ENCODE assay signal across 17 cellular contexts in genomic region chr15:54820811-54821210, GRCh38.
"Had no signal": no experiment of that assay in that cellular context is flagged by ENCODE, and none has a peak within 500 bp of the region (broad histone marks: within the 10 kb centered on the region; RNA-seq: fewer than 3 reads in every experiment).

No MANE protein-coding gene starts in this region.

- H3K36me3 ChIP-seq: brain microvascular endothelial cell, ovary, spleen, tibial artery had no signal

- H3K4me3 ChIP-seq: mucosa of descending colon, ovary, spleen, tibial artery had no signal

- DNase-seq: activated CD4-positive, alpha-beta T cell treated with anti-CD3 and anti-CD28 coated beads, Interleukin-2, amount 10 ng/mL, durations not matched to agents 7 days and 5 days; activated CD8-positive, alpha-beta T cell treated with anti-CD3 and anti-CD28 coated beads, Interleukin-2, amount 10 ng/mL, durations not matched to agents 7 days and 5 days; activated naive CD4-positive, alpha-beta T cell treated with anti-CD3 and anti-CD28 coated beads for 36 hours; activated T-cell treated with anti-CD3 and anti-CD28 coated beads, Interleukin-2, amount 50 U/mL, for 24 hours; brain microvascular endothelial cell; cortex of kidney; effector CD4-positive, alpha-beta T cell; mammary epithelial cell; naive thymus-derived CD8-positive, alpha-beta T cell; ovary; spleen; stimulated activated CD8-positive, alpha-beta memory T cell treated with anti-CD3 and anti-CD28 coated beads, Interleukin-4, amount 100 ng/mL, for 48 hours; stimulated activated naive CD4-positive, alpha-beta T cell had no signal

- ATAC-seq: activated CD4-positive, CD25-positive, alpha-beta regulatory T cell treated with anti-CD3 and anti-CD28 coated beads, Interleukin-2, amount 50 U/mL, for 24 hours; activated CD8-positive, alpha-beta T cell treated with anti-CD3 and anti-CD28 coated beads, Interleukin-2, amount 10 ng/mL, durations not matched to agents 7 days and 5 days; left lobe of liver; mucosa of descending colon; naive thymus-derived CD8-positive, alpha-beta T cell had no signal

- H3K27me3 ChIP-seq: brain microvascular endothelial cell, ovary, spleen, tibial artery had no signal

- H3K9me3 ChIP-seq: ovary had no signal

- H3K27ac ChIP-seq: brain microvascular endothelial cell, ovary, spleen, tibial artery had no signal

- H3K4me1 ChIP-seq: spleen, tibial artery had no signal
